Comparison of ENCODE assay signal across 1 cellular context in genomic region chr14:101226603-101227425, GRCh38.
TF ChIP-seq lines count a peak whose summit lies in the region.

No MANE protein-coding gene starts in this region.

TF ChIP-seq in HepG2, 621 proteins besides CTCF, POLR2A, EP300 and RAD21 (continued from another document and continues in another):
- TF ChIP-seq RERE (CRISPR knock-in tag; IDR thresholded peaks at IDR 0.05; ENCODE audit: low read depth) (peak; percentile 63), ZNF24 (IDR thresholded peaks at IDR 0.05) (no peak), ZNF576 (CRISPR knock-in tag; IDR thresholded peaks at IDR 0.05) (0 out of 2 replicates have a peak, but pooled peaks have one; percentile 48), ZNF547 (CRISPR knock-in tag; IDR thresholded peaks at IDR 0.05) (no peak), KAT7 (CRISPR knock-in tag; IDR thresholded peaks at IDR 0.05; ENCODE audit: borderline replicate concordance) (no peak), EHMT2 (IDR thresholded peaks at IDR 0.05; ENCODE audit: borderline replicate concordance, low read depth, low read length) (no peak), NRL (CRISPR knock-in tag; IDR thresholded peaks at IDR 0.05; ENCODE audit: borderline replicate concordance) (peak; percentile 22; the same call in 1 of the 2 replicates), RBFOX2 (IDR thresholded peaks at IDR 0.05; ENCODE audit: low read depth, low read length) (no peak), WIZ (CRISPR knock-in tag; IDR thresholded peaks at IDR 0.05) (no peak), ATF7 (IDR thresholded peaks at IDR 0.05) (no peak), ATF7 (CRISPR knock-in tag; IDR thresholded peaks at IDR 0.05) (no peak), RFX5 (IDR thresholded peaks at IDR 0.05; ENCODE audit: low read depth, low read length) (0 out of 2 replicates have a peak, but pooled peaks have one; percentile 10), CREM (IDR thresholded peaks at IDR 0.05) (peak; percentile 73; the same call in 1 of the 2 replicates), CREM (CRISPR knock-in tag; IDR thresholded peaks at IDR 0.05) (no peak), MEIS2 (CRISPR knock-in tag; IDR thresholded peaks at IDR 0.05) (peak; percentile 60), ELF4 (CRISPR knock-in tag; IDR thresholded peaks at IDR 0.05; ENCODE audit: borderline replicate concordance) (no peak), ZNF724P (CRISPR knock-in tag; IDR thresholded peaks at IDR 0.05; ENCODE audit: borderline replicate concordance) (peak; percentile 62; the same call in 1 of the 2 replicates), ZNF850 (CRISPR knock-in tag; conservative IDR thresholded peaks at IDR 0.05) (no peak), ZNF281 (CRISPR knock-in tag; IDR thresholded peaks at IDR 0.05; ENCODE audit: borderline replicate concordance) (peak; percentile 24; the same call in 1 of the 2 replicates), MED8 (CRISPR knock-in tag; IDR thresholded peaks at IDR 0.05; ENCODE audit: insufficient replicate concordance) (no peak), NR2F6 (IDR thresholded peaks at IDR 0.05) (peak; percentile 77), NR2F6 (CRISPR knock-in tag; IDR thresholded peaks at IDR 0.05) (peak; percentile 91), ZNF232 (CRISPR knock-in tag; IDR thresholded peaks at IDR 0.05; ENCODE audit: borderline replicate concordance) (peak; percentile 40; the same call in 1 of the 2 replicates), TCF7 (IDR thresholded peaks at IDR 0.05; ENCODE audit: low read depth) (peak; percentile 72), GATAD1 (CRISPR knock-in tag; IDR thresholded peaks at IDR 0.05) (no peak), ONECUT2 (CRISPR knock-in tag; IDR thresholded peaks at IDR 0.05) (no peak), AGO2 (optimal IDR thresholded peaks at IDR 0.05; ENCODE audit: low read depth, low read length) (no peak)
- TF ChIP-seq, protein P1, sequence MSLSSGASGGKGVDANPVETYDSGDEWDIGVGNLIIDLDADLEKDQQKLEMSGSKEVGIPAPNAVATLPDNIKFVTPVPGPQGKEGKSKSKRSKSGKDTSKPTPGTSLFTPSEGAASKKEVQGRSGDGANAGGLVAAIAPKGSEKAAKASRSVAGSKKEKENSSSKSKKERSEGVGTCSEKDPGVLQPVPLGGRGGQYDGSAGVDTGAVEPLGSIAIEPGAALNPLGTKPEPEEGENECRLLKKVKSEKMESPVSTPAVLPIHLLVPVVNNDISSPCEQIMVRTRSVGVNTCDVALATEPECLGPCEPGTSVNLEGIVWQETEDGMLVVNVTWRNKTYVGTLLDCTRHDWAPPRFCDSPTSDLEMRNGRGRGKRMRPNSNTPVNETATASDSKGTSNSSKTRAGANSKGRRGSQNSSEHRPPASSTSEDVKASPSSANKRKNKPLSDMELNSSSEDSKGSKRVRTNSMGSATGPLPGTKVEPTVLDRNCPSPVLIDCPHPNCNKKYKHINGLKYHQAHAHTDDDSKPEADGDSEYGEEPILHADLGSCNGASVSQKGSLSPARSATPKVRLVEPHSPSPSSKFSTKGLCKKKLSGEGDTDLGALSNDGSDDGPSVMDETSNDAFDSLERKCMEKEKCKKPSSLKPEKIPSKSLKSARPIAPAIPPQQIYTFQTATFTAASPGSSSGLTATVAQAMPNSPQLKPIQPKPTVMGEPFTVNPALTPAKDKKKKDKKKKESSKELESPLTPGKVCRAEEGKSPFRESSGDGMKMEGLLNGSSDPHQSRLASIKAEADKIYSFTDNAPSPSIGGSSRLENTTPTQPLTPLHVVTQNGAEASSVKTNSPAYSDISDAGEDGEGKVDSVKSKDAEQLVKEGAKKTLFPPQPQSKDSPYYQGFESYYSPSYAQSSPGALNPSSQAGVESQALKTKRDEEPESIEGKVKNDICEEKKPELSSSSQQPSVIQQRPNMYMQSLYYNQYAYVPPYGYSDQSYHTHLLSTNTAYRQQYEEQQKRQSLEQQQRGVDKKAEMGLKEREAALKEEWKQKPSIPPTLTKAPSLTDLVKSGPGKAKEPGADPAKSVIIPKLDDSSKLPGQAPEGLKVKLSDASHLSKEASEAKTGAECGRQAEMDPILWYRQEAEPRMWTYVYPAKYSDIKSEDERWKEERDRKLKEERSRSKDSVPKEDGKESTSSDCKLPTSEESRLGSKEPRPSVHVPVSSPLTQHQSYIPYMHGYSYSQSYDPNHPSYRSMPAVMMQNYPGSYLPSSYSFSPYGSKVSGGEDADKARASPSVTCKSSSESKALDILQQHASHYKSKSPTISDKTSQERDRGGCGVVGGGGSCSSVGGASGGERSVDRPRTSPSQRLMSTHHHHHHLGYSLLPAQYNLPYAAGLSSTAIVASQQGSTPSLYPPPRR (CRISPR knock-in tag; IDR thresholded peaks at IDR 0.05; ENCODE audit: borderline replicate concordance), result peak; percentile 85
- TF ChIP-seq, protein P2, sequence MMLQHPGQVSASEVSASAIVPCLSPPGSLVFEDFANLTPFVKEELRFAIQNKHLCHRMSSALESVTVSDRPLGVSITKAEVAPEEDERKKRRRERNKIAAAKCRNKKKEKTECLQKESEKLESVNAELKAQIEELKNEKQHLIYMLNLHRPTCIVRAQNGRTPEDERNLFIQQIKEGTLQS (CRISPR knock-in tag; IDR thresholded peaks at IDR 0.05), result no peak
- TF ChIP-seq, protein P3, sequence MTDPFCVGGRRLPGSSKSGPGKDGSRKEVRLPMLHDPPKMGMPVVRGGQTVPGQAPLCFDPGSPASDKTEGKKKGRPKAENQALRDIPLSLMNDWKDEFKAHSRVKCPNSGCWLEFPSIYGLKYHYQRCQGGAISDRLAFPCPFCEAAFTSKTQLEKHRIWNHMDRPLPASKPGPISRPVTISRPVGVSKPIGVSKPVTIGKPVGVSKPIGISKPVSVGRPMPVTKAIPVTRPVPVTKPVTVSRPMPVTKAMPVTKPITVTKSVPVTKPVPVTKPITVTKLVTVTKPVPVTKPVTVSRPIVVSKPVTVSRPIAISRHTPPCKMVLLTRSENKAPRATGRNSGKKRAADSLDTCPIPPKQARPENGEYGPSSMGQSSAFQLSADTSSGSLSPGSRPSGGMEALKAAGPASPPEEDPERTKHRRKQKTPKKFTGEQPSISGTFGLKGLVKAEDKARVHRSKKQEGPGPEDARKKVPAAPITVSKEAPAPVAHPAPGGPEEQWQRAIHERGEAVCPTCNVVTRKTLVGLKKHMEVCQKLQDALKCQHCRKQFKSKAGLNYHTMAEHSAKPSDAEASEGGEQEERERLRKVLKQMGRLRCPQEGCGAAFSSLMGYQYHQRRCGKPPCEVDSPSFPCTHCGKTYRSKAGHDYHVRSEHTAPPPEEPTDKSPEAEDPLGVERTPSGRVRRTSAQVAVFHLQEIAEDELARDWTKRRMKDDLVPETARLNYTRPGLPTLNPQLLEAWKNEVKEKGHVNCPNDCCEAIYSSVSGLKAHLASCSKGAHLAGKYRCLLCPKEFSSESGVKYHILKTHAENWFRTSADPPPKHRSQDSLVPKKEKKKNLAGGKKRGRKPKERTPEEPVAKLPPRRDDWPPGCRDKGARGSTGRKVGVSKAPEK (CRISPR knock-in tag; IDR thresholded peaks at IDR 0.05; ENCODE audit: borderline replicate concordance), result peak; percentile 66; the same call in 1 of the 2 replicates
- TF ChIP-seq, protein P4, sequence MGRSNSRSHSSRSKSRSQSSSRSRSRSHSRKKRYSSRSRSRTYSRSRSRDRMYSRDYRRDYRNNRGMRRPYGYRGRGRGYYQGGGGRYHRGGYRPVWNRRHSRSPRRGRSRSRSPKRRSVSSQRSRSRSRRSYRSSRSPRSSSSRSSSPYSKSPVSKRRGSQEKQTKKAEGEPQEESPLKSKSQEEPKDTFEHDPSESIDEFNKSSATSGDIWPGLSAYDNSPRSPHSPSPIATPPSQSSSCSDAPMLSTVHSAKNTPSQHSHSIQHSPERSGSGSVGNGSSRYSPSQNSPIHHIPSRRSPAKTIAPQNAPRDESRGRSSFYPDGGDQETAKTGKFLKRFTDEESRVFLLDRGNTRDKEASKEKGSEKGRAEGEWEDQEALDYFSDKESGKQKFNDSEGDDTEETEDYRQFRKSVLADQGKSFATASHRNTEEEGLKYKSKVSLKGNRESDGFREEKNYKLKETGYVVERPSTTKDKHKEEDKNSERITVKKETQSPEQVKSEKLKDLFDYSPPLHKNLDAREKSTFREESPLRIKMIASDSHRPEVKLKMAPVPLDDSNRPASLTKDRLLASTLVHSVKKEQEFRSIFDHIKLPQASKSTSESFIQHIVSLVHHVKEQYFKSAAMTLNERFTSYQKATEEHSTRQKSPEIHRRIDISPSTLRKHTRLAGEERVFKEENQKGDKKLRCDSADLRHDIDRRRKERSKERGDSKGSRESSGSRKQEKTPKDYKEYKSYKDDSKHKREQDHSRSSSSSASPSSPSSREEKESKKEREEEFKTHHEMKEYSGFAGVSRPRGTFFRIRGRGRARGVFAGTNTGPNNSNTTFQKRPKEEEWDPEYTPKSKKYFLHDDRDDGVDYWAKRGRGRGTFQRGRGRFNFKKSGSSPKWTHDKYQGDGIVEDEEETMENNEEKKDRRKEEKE (IDR thresholded peaks at IDR 0.05), result no peak
- TF ChIP-seq, protein P5, sequence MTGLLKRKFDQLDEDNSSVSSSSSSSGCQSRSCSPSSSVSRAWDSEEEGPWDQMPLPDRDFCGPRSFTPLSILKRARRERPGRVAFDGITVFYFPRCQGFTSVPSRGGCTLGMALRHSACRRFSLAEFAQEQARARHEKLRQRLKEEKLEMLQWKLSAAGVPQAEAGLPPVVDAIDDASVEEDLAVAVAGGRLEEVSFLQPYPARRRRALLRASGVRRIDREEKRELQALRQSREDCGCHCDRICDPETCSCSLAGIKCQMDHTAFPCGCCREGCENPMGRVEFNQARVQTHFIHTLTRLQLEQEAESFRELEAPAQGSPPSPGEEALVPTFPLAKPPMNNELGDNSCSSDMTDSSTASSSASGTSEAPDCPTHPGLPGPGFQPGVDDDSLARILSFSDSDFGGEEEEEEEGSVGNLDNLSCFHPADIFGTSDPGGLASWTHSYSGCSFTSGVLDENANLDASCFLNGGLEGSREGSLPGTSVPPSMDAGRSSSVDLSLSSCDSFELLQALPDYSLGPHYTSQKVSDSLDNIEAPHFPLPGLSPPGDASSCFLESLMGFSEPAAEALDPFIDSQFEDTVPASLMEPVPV (CRISPR knock-in tag; IDR thresholded peaks at IDR 0.05), result no peak
